Comparison of ENCODE assay signal across 16 cellular contexts in the genomic region with DNA sequence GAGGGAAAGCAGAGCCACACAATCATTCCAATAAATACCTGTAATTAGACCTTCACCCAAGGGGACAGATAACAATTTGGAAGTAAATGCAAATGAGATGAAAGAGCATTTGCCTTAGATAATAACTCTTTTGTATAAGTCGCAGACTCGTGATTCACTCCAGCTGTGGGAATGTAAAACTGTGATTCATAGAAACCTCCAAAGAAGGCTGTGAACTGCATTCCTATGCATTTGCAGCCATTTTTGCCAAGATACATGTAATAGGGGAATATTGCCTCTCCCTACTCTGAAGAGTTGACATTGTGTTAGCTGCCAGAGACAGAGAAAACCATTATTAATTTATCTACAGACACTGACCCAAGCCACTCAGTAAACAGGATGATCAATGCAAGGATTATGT.
A peak's percentile ranks its signal among the peaks of the same experiment; 100 is the strongest.
DNase-seq lines count a peak whose midpoint lies in the region; ATAC-seq and TF ChIP-seq lines count a peak whose summit lies in the region.
"Had no signal": no experiment of that assay in that cellular context is flagged by ENCODE, and none has a peak within 500 bp of the region (broad histone marks: within the 10 kb centered on the region; RNA-seq: fewer than 3 reads in every experiment).

No MANE protein-coding gene starts in this region.

- H3K4me1 ChIP-seq in SK-N-SH (ENCODE audit: control insufficient read depth in 1 of 2, insufficient read depth in 2 of 2, low read depth in 1 of 2, low read length in 1 of 2) (peaks cover 0 to 2% of the 10 kb centered on the region in 2 experiments; a peak in 1 of 4 replicates), neural progenitor cell (peaks cover 39% of the 10 kb centered on the region), mucosa of descending colon (ENCODE audit: low read depth) (no peaks in the 10 kb centered on the region)

- H3K9me2 ChIP-seq in SK-N-SH: no peaks in the 10 kb centered on the region

- peaks cover 50% of the 10 kb centered on the region for H3K4me1 Mint-ChIP-seq in neural progenitor cell

- no peak for ATAC-seq in mucosa of descending colon
- ATAC-seq: activated CD8-positive, alpha-beta T cell treated with anti-CD3 and anti-CD28 coated beads for 36 hours; Panc1; stimulated activated memory B cell treated with anti-CD40 and anti-IgM and Interleukin-4, amounts not matched to agents 10 μg/mL and 1 μg/mL and 100 μg/mL, for 72 hours had no signal

- POLR2A ChIA-PET in SK-N-SH (lab: Yijun Ruan, JAX): no interaction called here
- POLR2A ChIA-PET in GM10248 (lab: Yijun Ruan, JAX): no interaction called here

- CTCF ChIA-PET in SK-N-SH (lab: Yijun Ruan, JAX) (no interaction called here), GM10248 (lab: Yijun Ruan, JAX) (no interaction called here)

- peak overlapping the region; percentile 58 for H3K27ac Mint-ChIP-seq in neural progenitor cell
- H3K27ac Mint-ChIP-seq: activated CD8-positive, alpha-beta T cell treated with anti-CD3 and anti-CD28 coated beads for 36 hours; stimulated activated memory B cell treated with anti-CD40 and anti-IgM and Interleukin-4, amounts not matched to agents 10 μg/mL and 1 μg/mL and 100 μg/mL, for 72 hours had no signal

- H3K4me2 ChIP-seq in SK-N-SH: no peak overlapping the region
- H3K4me2 ChIP-seq in neural progenitor cell: no peak overlapping the region

- H4K20me1 ChIP-seq in SK-N-SH (ENCODE audit: insufficient read depth) (no peaks in the 10 kb centered on the region), neural progenitor cell (ENCODE audit: low read depth) (no peaks in the 10 kb centered on the region)
- H4K20me1 ChIP-seq: BLaER1 treated with 17β-estradiol and CSF1 and Interleukin-3, amounts not matched to agents 10 nM and 100 nM had no signal

- no peaks in the 10 kb centered on the region for H3F3A ChIP-seq in SK-N-SH (replicated peaks; ENCODE audit: insufficient read depth)
- H3F3A ChIP-seq in neural progenitor cell (ENCODE audit: low read depth): peaks cover 14% of the 10 kb centered on the region

- no peaks in the 10 kb centered on the region for H3K79me2 ChIP-seq in SK-N-SH (ENCODE audit: insufficient read depth)
- no peaks in the 10 kb centered on the region for H3K79me2 ChIP-seq in neural progenitor cell (ENCODE audit: low read depth)

- H3K9me3 Mint-ChIP-seq in neural progenitor cell: no peaks in the 10 kb centered on the region
- H3K9me3 Mint-ChIP-seq: activated CD8-positive, alpha-beta T cell treated with anti-CD3 and anti-CD28 coated beads for 36 hours had no signal

- H3K4me3 Mint-ChIP-seq in neural progenitor cell: no peak overlapping the region
- H3K4me3 Mint-ChIP-seq: activated CD8-positive, alpha-beta T cell treated with anti-CD3 and anti-CD28 coated beads for 36 hours; stimulated activated memory B cell treated with anti-CD40 and anti-IgM and Interleukin-4, amounts not matched to agents 10 μg/mL and 1 μg/mL and 100 μg/mL, for 72 hours had no signal

- H3K27me3 ChIP-seq in SK-N-SH (ENCODE audit: insufficient read depth) (no peaks in the 10 kb centered on the region), neural progenitor cell (no peaks in the 10 kb centered on the region)
- H3K27me3 ChIP-seq: BLaER1 treated with 17β-estradiol and CSF1 and Interleukin-3, amounts not matched to agents 10 nM and 100 nM had no signal

- DNase-seq in EL: peak; percentile 65
- DNase-seq in SK-N-SH: no peak
- DNase-seq in fibroblast of gingiva (ENCODE audit: low read depth): peak; percentile 20
- no peak for DNase-seq in neural progenitor cell (ENCODE audit: low spot score)
- no peak for DNase-seq in mucosa of descending colon
- DNase-seq in activated T-cell treated with anti-CD3 and anti-CD28 coated beads, Interleukin-2, amount 50 U/mL, for 48 hours: no peak
- no peak for DNase-seq in GM10248 (ENCODE audit: extremely low spot score)
- no peak for DNase-seq in activated effector memory CD4-positive, alpha-beta T cell treated with anti-CD3 and anti-CD28 coated beads, Interleukin-2, amount 50 U/mL, for 16 hours
- DNase-seq: activated CD8-positive, alpha-beta T cell treated with anti-CD3 and anti-CD28 coated beads for 36 hours; activated effector memory CD4-positive, alpha-beta T cell treated with Interleukin-2 at 50 U/mL for 16 hours; central memory CD4-positive, alpha-beta T cell; NCI-H1048; stimulated activated CD4-positive, alpha-beta T cell treated with anti-CD3 and anti-CD28 coated beads, Interleukin-4, amount 100 ng/mL, for 24 hours had no signal

- intact Hi-C loops in mucosa of descending colon (cut with DNase I, micrococcal nuclease): no loop called here

- no peak for TF ChIP-seq RAD21 in SK-N-SH (IDR thresholded peaks at IDR 0.05; ENCODE audit: low read length)

- no peak for TF ChIP-seq EP300 in SK-N-SH (IDR thresholded peaks at IDR 0.05; ENCODE audit: borderline replicate concordance in 1 of 2, low read depth in 1 of 2, low read length in 1 of 2)

- H3K9ac ChIP-seq in SK-N-SH (no peak overlapping the region), neural progenitor cell (no peak overlapping the region)

- 30% methylated on average over 2 of the region's 2 CpGs for WGBS in SK-N-SH (ENCODE audit: low lambda C conversion rate)

- peak overlapping the region in 1 of 2 experiments; percentile 16; a peak in 1 of 4 replicates for H3K27ac ChIP-seq in SK-N-SH (ENCODE audit: low read depth in 2 of 2, low read length in 1 of 2)
- H3K27ac ChIP-seq in neural progenitor cell: no peak overlapping the region

- H2AFZ ChIP-seq in SK-N-SH (ENCODE audit: low read depth) (peak overlapping the region; percentile 50; the same call in 1 of the 2 replicates), neural progenitor cell (replicated peaks) (peak overlapping the region; percentile 15)

- no peaks in the 10 kb centered on the region for H3K36me3 Mint-ChIP-seq in neural progenitor cell

- TF ChIP-seq CTCF in SK-N-SH (IDR thresholded peaks at IDR 0.05) (no peak), neural progenitor cell (IDR thresholded peaks at IDR 0.05) (no peak), mucosa of descending colon (IDR thresholded peaks at IDR 0.05) (no peak), GM10248 (IDR thresholded peaks at IDR 0.05; ENCODE audit: control extremely low read depth, extremely low read depth, low read depth, missing control alignments) (no peak)

- H3K36me3 ChIP-seq in SK-N-SH (replicated peaks in 1 of 2; ENCODE audit: control insufficient read depth in 1 of 2, insufficient read depth in 2 of 2, low read length in 1 of 2) (no peaks in the 10 kb centered on the region), neural progenitor cell (no peaks in the 10 kb centered on the region), mucosa of descending colon (ENCODE audit: low read depth) (no peaks in the 10 kb centered on the region)
- H3K36me3 ChIP-seq: BLaER1 treated with 17β-estradiol and CSF1 and Interleukin-3, amounts not matched to agents 10 nM and 100 nM had no signal

- no peaks in the 10 kb centered on the region for H3K9me3 ChIP-seq in SK-N-SH
- H3K9me3 ChIP-seq in neural progenitor cell (ENCODE audit: low read depth): no peaks in the 10 kb centered on the region
- no peaks in the 10 kb centered on the region for H3K9me3 ChIP-seq in mucosa of descending colon
- H3K9me3 ChIP-seq: BLaER1 treated with 17β-estradiol and CSF1 and Interleukin-3, amounts not matched to agents 10 nM and 100 nM had no signal

- H3K27me3 Mint-ChIP-seq in neural progenitor cell (ENCODE audit: insufficient read depth, low read depth): no peaks in the 10 kb centered on the region
- H3K27me3 Mint-ChIP-seq: stimulated activated memory B cell treated with anti-CD40 and anti-IgM and Interleukin-4, amounts not matched to agents 10 μg/mL and 1 μg/mL and 100 μg/mL, for 72 hours had no signal

- H3K4me3 ChIP-seq in SK-N-SH (ENCODE audit: low read depth in 2 of 2, low read length in 1 of 2) (no peak overlapping the region), neural progenitor cell (no peak overlapping the region), mucosa of descending colon (no peak overlapping the region)
- H3K4me3 ChIP-seq: BLaER1 treated with 17β-estradiol and CSF1 and Interleukin-3, amounts not matched to agents 10 nM and 100 nM had no signal

TF ChIP-seq in SK-N-SH, 30 proteins besides CTCF, POLR2A, EP300 and RAD21 (continues in another document):
- TF ChIP-seq, protein P1, sequence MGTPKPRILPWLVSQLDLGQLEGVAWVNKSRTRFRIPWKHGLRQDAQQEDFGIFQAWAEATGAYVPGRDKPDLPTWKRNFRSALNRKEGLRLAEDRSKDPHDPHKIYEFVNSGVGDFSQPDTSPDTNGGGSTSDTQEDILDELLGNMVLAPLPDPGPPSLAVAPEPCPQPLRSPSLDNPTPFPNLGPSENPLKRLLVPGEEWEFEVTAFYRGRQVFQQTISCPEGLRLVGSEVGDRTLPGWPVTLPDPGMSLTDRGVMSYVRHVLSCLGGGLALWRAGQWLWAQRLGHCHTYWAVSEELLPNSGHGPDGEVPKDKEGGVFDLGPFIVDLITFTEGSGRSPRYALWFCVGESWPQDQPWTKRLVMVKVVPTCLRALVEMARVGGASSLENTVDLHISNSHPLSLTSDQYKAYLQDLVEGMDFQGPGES (IDR thresholded peaks at IDR 0.05; ENCODE audit: low read depth, low read length): no peak
- no peak for TF ChIP-seq ELF1 (IDR thresholded peaks at IDR 0.05)
- peak; percentile 73 for TF ChIP-seq TCF12 (IDR thresholded peaks at IDR 0.05)
- no peak for TF ChIP-seq SIN3A (IDR thresholded peaks at IDR 0.05; ENCODE audit: borderline replicate concordance, low read depth, low read length)
- TF ChIP-seq, protein P2, sequence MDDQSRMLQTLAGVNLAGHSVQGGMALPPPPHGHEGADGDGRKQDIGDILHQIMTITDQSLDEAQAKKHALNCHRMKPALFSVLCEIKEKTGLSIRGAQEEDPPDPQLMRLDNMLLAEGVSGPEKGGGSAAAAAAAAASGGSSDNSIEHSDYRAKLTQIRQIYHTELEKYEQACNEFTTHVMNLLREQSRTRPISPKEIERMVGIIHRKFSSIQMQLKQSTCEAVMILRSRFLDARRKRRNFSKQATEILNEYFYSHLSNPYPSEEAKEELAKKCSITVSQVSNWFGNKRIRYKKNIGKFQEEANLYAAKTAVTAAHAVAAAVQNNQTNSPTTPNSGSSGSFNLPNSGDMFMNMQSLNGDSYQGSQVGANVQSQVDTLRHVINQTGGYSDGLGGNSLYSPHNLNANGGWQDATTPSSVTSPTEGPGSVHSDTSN (IDR thresholded peaks at IDR 0.05): peak; percentile 29; the same call in 1 of the 2 replicates
- no peak for TF ChIP-seq MXI1 (IDR thresholded peaks at IDR 0.05; ENCODE audit: low read depth, low read length)
- TF ChIP-seq YY1 (IDR thresholded peaks at IDR 0.05; ENCODE audit: low read depth): peak; percentile 62; the same call in 1 of the 2 replicates
- no peak for TF ChIP-seq CHD2 (IDR thresholded peaks at IDR 0.05; ENCODE audit: low read length, partially characterized antibody)
- TF ChIP-seq, protein P3, sequence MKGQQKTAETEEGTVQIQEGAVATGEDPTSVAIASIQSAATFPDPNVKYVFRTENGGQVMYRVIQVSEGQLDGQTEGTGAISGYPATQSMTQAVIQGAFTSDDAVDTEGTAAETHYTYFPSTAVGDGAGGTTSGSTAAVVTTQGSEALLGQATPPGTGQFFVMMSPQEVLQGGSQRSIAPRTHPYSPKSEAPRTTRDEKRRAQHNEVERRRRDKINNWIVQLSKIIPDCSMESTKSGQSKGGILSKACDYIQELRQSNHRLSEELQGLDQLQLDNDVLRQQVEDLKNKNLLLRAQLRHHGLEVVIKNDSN (IDR thresholded peaks at IDR 0.05; ENCODE audit: borderline replicate concordance, low read depth): no peak
- no peak for TF ChIP-seq FOXJ3 (CRISPR knock-in tag; IDR thresholded peaks at IDR 0.05)

Comparison
In these comparisons a context has a peak if more than half of its experiments do, and no peak if none do; other contexts are left out.
1. DNase-seq: peak in EL (single experiment) and fibroblast of gingiva (single experiment); none in SK-N-SH (single experiment), neural progenitor cell (single experiment), mucosa of descending colon (0 of 3), activated T-cell treated with anti-CD3 and anti-CD28 coated beads, Interleukin-2, amount 50 U/mL, for 48 hours (0 of 2), GM10248 (single experiment) and activated effector memory CD4-positive, alpha-beta T cell treated with anti-CD3 and anti-CD28 coated beads, Interleukin-2, amount 50 U/mL, for 16 hours (single experiment).